Comparison of ENCODE assay signal across 15 cellular contexts in the genomic region with DNA sequence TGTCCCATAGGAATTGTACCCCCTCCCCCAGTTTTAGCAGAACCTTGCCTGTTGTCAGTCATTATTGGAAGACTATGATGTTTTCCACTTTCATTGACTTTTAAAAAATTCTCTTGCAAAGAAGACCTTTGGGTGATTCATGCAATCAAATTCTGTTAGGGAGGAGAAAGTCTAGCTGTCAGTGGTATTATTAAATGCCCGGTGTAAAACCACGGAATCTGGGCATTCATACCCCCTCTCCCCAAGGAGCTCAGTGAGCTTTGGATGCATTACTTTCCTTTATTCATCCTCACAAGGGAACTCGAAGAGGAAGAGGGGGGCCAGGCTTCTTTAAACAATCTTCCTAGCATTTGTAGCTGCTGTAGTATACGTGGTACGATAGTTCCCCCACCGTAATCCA.
DNase-seq lines count a peak whose midpoint lies in the region; TF ChIP-seq lines count a peak whose summit lies in the region.
"Had no signal": no experiment of that assay in that cellular context is flagged by ENCODE, and none has a peak within 500 bp of the region (broad histone marks: within the 10 kb centered on the region; RNA-seq: fewer than 3 reads in every experiment).

No MANE protein-coding gene starts in this region.

- no peak overlapping the region for H3K4me3 ChIP-seq in uterus

- H3K4me1 Mint-ChIP-seq in chondrocyte (ENCODE audit: low read depth), result peaks cover 67% of the 10 kb centered on the region
- H3K4me1 Mint-ChIP-seq: activated B cell treated with CpG ODN at 0.5 μM for 24 hours had no signal

- no peaks in the 10 kb centered on the region for H3K4me1 ChIP-seq in uterus

- H3K36me3 Mint-ChIP-seq in chondrocyte (ENCODE audit: low read depth), result no peaks in the 10 kb centered on the region

- TF ChIP-seq POLR2A in uterus (IDR thresholded peaks at IDR 0.05), result no peak

- no peaks in the 10 kb centered on the region for H3K9me3 ChIP-seq in uterus

- H3K27ac ChIP-seq in uterus, result peak overlapping the region; percentile 80 to 85
- H3K27ac ChIP-seq: brain microvascular endothelial cell had no signal

- no peak overlapping the region for H3K4me3 Mint-ChIP-seq in chondrocyte (ENCODE audit: unreplicated experiment)
- H3K4me3 Mint-ChIP-seq: activated B cell treated with CpG ODN at 0.5 μM for 24 hours had no signal

- no peaks in the 10 kb centered on the region for H3K36me3 ChIP-seq in uterus
- H3K36me3 ChIP-seq: brain microvascular endothelial cell had no signal

- no peaks in the 10 kb centered on the region for H3K27me3 ChIP-seq in uterus
- H3K27me3 ChIP-seq: brain microvascular endothelial cell had no signal

- intact Hi-C loops in uterus (cut with DNase I; ENCODE audit: low total_unique reads), result no loop called here

- H3K27me3 Mint-ChIP-seq in chondrocyte (ENCODE audit: low read depth), result no peaks in the 10 kb centered on the region

- peaks cover 4% of the 10 kb centered on the region for H3K9me3 Mint-ChIP-seq in chondrocyte (ENCODE audit: low read depth)
- H3K9me3 Mint-ChIP-seq: activated B cell treated with CpG ODN at 0.5 μM for 24 hours had no signal

- DNase-seq in M059J (ENCODE audit: low read depth) (peak; percentile 95), chondrocyte (ENCODE audit: low spot score) (no peak), myocyte (ENCODE audit: low read depth) (peak; percentile 40), uterus (no peak), NCI-H1930 (lab: John Stamatoyannopoulos, UW) (no peak), T-helper 1 cell (no peak)
- no peak for DNase-seq in stimulated activated CD4-positive, alpha-beta T cell treated with anti-CD3 and anti-CD28 coated beads, Interleukin-2, amount 100 ng/mL, for 24 hours
- DNase-seq in activated CD8-positive, alpha-beta memory T cell treated with anti-CD3 and anti-CD28 coated beads for 24 hours, result no peak
- DNase-seq: activated B cell treated with CpG ODN at 0.5 μM for 24 hours, activated T-cell treated with anti-CD3 and anti-CD28 coated beads for 4 hours, brain microvascular endothelial cell, hippocampal formation, NCI-H187, NCI-H526 treated with DMSO at 0.1 percent for 48 hours, SHP77 had no signal

- H3K27ac Mint-ChIP-seq in chondrocyte (ENCODE audit: unreplicated experiment), result peak overlapping the region; percentile 91
- H3K27ac Mint-ChIP-seq: activated B cell treated with CpG ODN at 0.5 μM for 24 hours had no signal

- TF ChIP-seq CTCF in chondrocyte (IDR thresholded peaks at IDR 0.05) (no peak), uterus (IDR thresholded peaks at IDR 0.05) (no peak)

Comparison
In these comparisons a context has a peak if more than half of its experiments do, and no peak if none do; other contexts are left out.
1. DNase-seq: peak in M059J (single experiment) and myocyte (single experiment); none in chondrocyte (single experiment), uterus (0 of 2), NCI-H1930 (0 of 2), stimulated activated CD4-positive, alpha-beta T cell treated with anti-CD3 and anti-CD28 coated beads, Interleukin-2, amount 100 ng/mL, for 24 hours (0 of 2), activated CD8-positive, alpha-beta memory T cell treated with anti-CD3 and anti-CD28 coated beads for 24 hours (single experiment) and T-helper 1 cell (0 of 5).